Comparison of ENCODE assay signal across 15 cellular contexts in the genomic region with DNA sequence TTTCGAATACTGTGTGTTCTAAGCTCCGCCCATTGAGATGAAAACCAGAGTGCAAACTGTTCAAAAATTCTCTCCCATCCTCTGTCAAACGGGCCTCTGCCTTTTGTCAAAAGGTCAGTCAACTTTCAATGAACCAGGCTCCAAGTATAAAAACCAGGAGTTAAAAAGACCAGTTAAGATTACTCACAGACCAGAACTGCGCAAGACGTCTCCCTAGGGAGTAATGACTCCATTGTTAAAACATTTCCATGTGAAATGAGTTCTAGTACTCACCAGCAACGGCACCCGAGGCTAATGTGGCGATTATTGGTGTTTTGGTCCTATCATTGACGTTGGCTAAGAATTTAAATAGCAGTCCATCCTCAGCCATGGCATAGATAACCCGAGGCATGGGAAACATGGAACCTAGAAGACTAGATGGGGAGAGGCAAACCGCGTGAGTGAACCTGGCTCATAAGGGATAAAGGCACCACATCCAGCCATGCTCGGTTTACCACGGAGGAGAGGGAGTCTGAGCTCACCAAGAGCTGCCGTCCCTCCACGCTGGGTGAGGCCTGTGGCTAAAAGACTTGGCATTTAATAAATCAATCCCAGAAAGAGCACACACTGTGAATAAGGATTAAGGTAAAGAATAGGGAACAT.
DNase-seq lines count a peak whose midpoint lies in the region; ATAC-seq, FAIRE-seq and TF ChIP-seq lines count a peak whose summit lies in the region.
"Had no signal": no experiment of that assay in that cellular context is flagged by ENCODE, and none has a peak within 500 bp of the region (broad histone marks: within the 10 kb centered on the region; RNA-seq: fewer than 3 reads in every experiment).

No MANE protein-coding gene starts in this region.

- H3K4me1 ChIP-seq in breast epithelium (no peaks in the 10 kb centered on the region), tibial artery (peaks cover 0 to 31% (median 7%) of the 10 kb centered on the region in 4 donors)
- H3K4me1 ChIP-seq: testis had no signal

- H3K27ac Mint-ChIP-seq in HFFc6 = peak overlapping the region; percentile 97
- H3K27ac Mint-ChIP-seq: activated CD4-positive, alpha-beta T cell treated with anti-CD3 and anti-CD28 coated beads, Interleukin-2, amount 10 ng/mL, durations not matched to agents 7 days and 5 days; activated naive CD4-positive, alpha-beta T cell treated with anti-CD3 and anti-CD28 coated beads for 36 hours; immature natural killer cell had no signal

- H3K9me3 Mint-ChIP-seq in HFFc6 = no peaks in the 10 kb centered on the region
- H3K9me3 Mint-ChIP-seq: activated CD4-positive, alpha-beta T cell treated with anti-CD3 and anti-CD28 coated beads, Interleukin-2, amount 10 ng/mL, durations not matched to agents 7 days and 5 days; activated naive CD4-positive, alpha-beta T cell treated with anti-CD3 and anti-CD28 coated beads for 36 hours; immature natural killer cell had no signal

- peaks cover 50% of the 10 kb centered on the region for H3K4me1 Mint-ChIP-seq in HFFc6 (ENCODE audit: low read depth)
- H3K4me1 Mint-ChIP-seq: activated CD4-positive, alpha-beta T cell treated with anti-CD3 and anti-CD28 coated beads, Interleukin-2, amount 10 ng/mL, durations not matched to agents 7 days and 5 days had no signal

- H3K4me3 Mint-ChIP-seq in HFFc6 = peak overlapping the region; percentile 53
- H3K4me3 Mint-ChIP-seq: activated CD4-positive, alpha-beta T cell treated with anti-CD3 and anti-CD28 coated beads, Interleukin-2, amount 10 ng/mL, durations not matched to agents 7 days and 5 days; activated naive CD4-positive, alpha-beta T cell treated with anti-CD3 and anti-CD28 coated beads for 36 hours; immature natural killer cell had no signal

- H3K36me3 Mint-ChIP-seq in HFFc6 (ENCODE audit: low read depth) = peaks cover 75% of the 10 kb centered on the region

- H3K27me3 ChIP-seq in breast epithelium = no peaks in the 10 kb centered on the region
- no peaks in the 10 kb centered on the region for H3K27me3 ChIP-seq in tibial artery
- H3K27me3 ChIP-seq: neutrophil, testis had no signal

- TF ChIP-seq CTCF in HFFc6 (IDR thresholded peaks at IDR 0.05) = 0 out of 2 replicates have a peak, but pooled peaks have one; percentile 13
- no peak for TF ChIP-seq CTCF in breast epithelium (IDR thresholded peaks at IDR 0.05)
- no peak for TF ChIP-seq CTCF in tibial artery (IDR thresholded peaks at IDR 0.05)

- no peak for TF ChIP-seq POLR2A in breast epithelium (IDR thresholded peaks at IDR 0.05)

- intact Hi-C loops in breast epithelium (cut with DNase I; ENCODE audit: low total_unique reads) = no loop called here
- intact Hi-C loops in tibial artery (cut with DNase I; ENCODE audit: low total_unique reads) = loop anchor here (10.0 kb wide), 1 partner anchor 63 kb away; no protein-coding TSS in a partner anchor

- no peak for FAIRE-seq in RCC 7860 (lab: Jason Lieb, UNC)

- ATAC-seq in HG02981 (IDR thresholded peaks at IDR 0.05; ENCODE audit: unreplicated experiment) = no peak

- H3K9me3 ChIP-seq in breast epithelium (no peaks in the 10 kb centered on the region), tibial artery (no peaks in the 10 kb centered on the region)
- H3K9me3 ChIP-seq: neutrophil, testis had no signal

- peak; percentile 93 for DNase-seq in HFFc6
- DNase-seq in breast epithelium (ENCODE audit: low spot score in 2 of 2) = no peak
- DNase-seq in islet precursor cell = peak; percentile 68
- peak; percentile 72 to 76 for DNase-seq in tibial artery
- DNase-seq in RCC 7860 (ENCODE audit: low spot score) = no peak
- no peak for DNase-seq in NCI-H128 (lab: John Stamatoyannopoulos, UW; ENCODE audit: unreplicated experiment)
- DNase-seq in SHP77 treated with DMSO at 0.1 percent for 48 hours (lab: John Stamatoyannopoulos, UW) = no peak
- DNase-seq: activated CD4-positive, alpha-beta T cell treated with anti-CD3 and anti-CD28 coated beads, Interleukin-2, amount 10 ng/mL, durations not matched to agents 7 days and 5 days; activated naive CD4-positive, alpha-beta T cell treated with anti-CD3 and anti-CD28 coated beads for 36 hours; DND-41; immature natural killer cell; Karpas-422; testis had no signal

- H3K4me3 ChIP-seq in breast epithelium (no peak overlapping the region), tibial artery (no peak overlapping the region)
- H3K4me3 ChIP-seq: testis had no signal

- peaks cover 4% of the 10 kb centered on the region for H3K27me3 Mint-ChIP-seq in HFFc6 (ENCODE audit: insufficient read depth)
- H3K27me3 Mint-ChIP-seq: activated CD4-positive, alpha-beta T cell treated with anti-CD3 and anti-CD28 coated beads, Interleukin-2, amount 10 ng/mL, durations not matched to agents 7 days and 5 days had no signal

- no peaks in the 10 kb centered on the region for H3K36me3 ChIP-seq in breast epithelium
- peaks cover 20 to 78% (median 43%) of the 10 kb centered on the region in 3 donors for H3K36me3 ChIP-seq in tibial artery

- H3K27ac ChIP-seq in breast epithelium (peak overlapping the region; percentile 56 to 81), tibial artery (peak overlapping the region; percentile 60 to 62)
- H3K27ac ChIP-seq: neutrophil, testis had no signal

Comparison
In these comparisons a context has a peak if more than half of its experiments do, and no peak if none do; other contexts are left out.
1. DNase-seq: peak in HFFc6 (single experiment), islet precursor cell (single experiment) and tibial artery (2 of 2); none in breast epithelium (0 of 2), RCC 7860 (single experiment), NCI-H128 (single experiment) and SHP77 treated with DMSO at 0.1 percent for 48 hours (single experiment).